Comparison of ENCODE assay signal across 10 cellular contexts in genomic region chr18:3401669-3402620, GRCh38. TPM values are rescaled to one million over a fixed set of nuclear protein-coding genes. Genes with fewer than 3 reads are reported as not detected.
DNase-seq lines count a peak whose midpoint lies in the region; ATAC-seq, FAIRE-seq and TF ChIP-seq lines count a peak whose summit lies in the region.
"Had no signal": no experiment of that assay in that cellular context is flagged by ENCODE, and none has a peak within 500 bp of the region (broad histone marks: within the 10 kb centered on the region; RNA-seq: fewer than 3 reads in every experiment).

No MANE protein-coding gene starts in this region.

- H3K27ac ChIP-seq in PC-3 (ENCODE audit: low read length) (no peak overlapping the region), psoas muscle (no peak overlapping the region)

- no peaks in the 10 kb centered on the region for H3K9me2 ChIP-seq in PC-3 (replicated peaks; ENCODE audit: low read length)

- CTCF ChIA-PET in PC-3 (lab: Charles Lee), result no interaction called here

- no peaks in the 10 kb centered on the region for H3K79me2 ChIP-seq in PC-3 (ENCODE audit: low read length)

- no peak overlapping the region for H3K4me3 ChIP-seq in PC-3 (ENCODE audit: low read length)
- H3K4me3 ChIP-seq in psoas muscle, result no peak overlapping the region

- no peak overlapping the region for H3K4me2 ChIP-seq in PC-3 (ENCODE audit: low read length)

- DNase-seq in GM12892 (ENCODE audit: insufficient read length), result peak; percentile 22
- DNase-seq in PC-3, result no peak
- DNase-seq in stimulated activated CD4-positive, alpha-beta T cell treated with anti-CD3 and anti-CD28 coated beads, Interleukin-4, amount 100 ng/mL, for 4 hours, result no peak
- DNase-seq in psoas muscle, result no peak
- no peak for DNase-seq in NCI-H1417 (lab: John Stamatoyannopoulos, UW)
- DNase-seq in NCI-H128 (lab: John Stamatoyannopoulos, UW; ENCODE audit: unreplicated experiment), result no peak
- DNase-seq: activated CD8-positive, alpha-beta memory T cell treated with anti-CD3 and anti-CD28 coated beads, Interleukin-2, amount 50 U/mL, for 48 hours; NCI-H1930 had no signal

- H3K27me3 ChIP-seq in PC-3 (ENCODE audit: low read length) (no peaks in the 10 kb centered on the region), psoas muscle (ENCODE audit: insufficient read depth in 3 of 3, low read length in 2 of 3) (no peaks in the 10 kb centered on the region)

- H3K9ac ChIP-seq in PC-3 (ENCODE audit: low read length), result no peak overlapping the region

- intact Hi-C loops in PC-3 (cut with micrococcal nuclease) (no loop called here), psoas muscle (cut with DNase I) (no loop called here)

- H3K36me3 ChIP-seq in PC-3 (ENCODE audit: low read depth, low read length) (no peaks in the 10 kb centered on the region), psoas muscle (ENCODE audit: insufficient read depth in 1 of 2, low read depth in 1 of 2) (no peaks in the 10 kb centered on the region)

- H4K20me1 ChIP-seq in PC-3 (ENCODE audit: low read length), result no peaks in the 10 kb centered on the region

- BruUV-seq in PC-3 (replicated peaks; lab: Mats Ljungman, UMichigan), result no TSS peak

- ATAC-seq in GM19467 (IDR thresholded peaks at IDR 0.05; ENCODE audit: unreplicated experiment) (peak; percentile 87), HG03045 (IDR thresholded peaks at IDR 0.05; ENCODE audit: unreplicated experiment) (peak; percentile 89), PC-3 (peak; percentile 60), psoas muscle (no peak)

- WGBS in psoas muscle, 3 donors, result 72 to 79% (median 77%) methylated on average over 5 of the region's 5 CpGs

- FAIRE-seq in GM12892 (lab: Jason Lieb, UNC), result no peak

- H3K9me3 ChIP-seq in PC-3 (ENCODE audit: low read length) (no peaks in the 10 kb centered on the region), psoas muscle (peaks cover 4% of the 10 kb centered on the region)

- POLR2A ChIA-PET in PC-3 (lab: Charles Lee; ENCODE audit: unreplicated experiment), result no interaction called here

- no peak for TF ChIP-seq POLR2A in GM12892 (IDR thresholded peaks at IDR 0.05; ENCODE audit: low read depth, low read length)

- H3K4me1 ChIP-seq in PC-3 (ENCODE audit: insufficient read depth, low read length) (peaks cover 9% of the 10 kb centered on the region), psoas muscle (no peaks in the 10 kb centered on the region)

- TF ChIP-seq CTCF in PC-3 (conservative IDR thresholded peaks at IDR 0.05; ENCODE audit: low read depth, low read length) (no peak), psoas muscle (IDR thresholded peaks at IDR 0.05) (no peak)

- no peak overlapping the region for H2AFZ ChIP-seq in PC-3 (ENCODE audit: low read length)

- H3F3A ChIP-seq in PC-3 (ENCODE audit: low read length, unreplicated experiment), result no peaks in the 10 kb centered on the region

RNA-seq across cellular contexts. Expression of gene TGIF1, which starts 48.0 kb away (rescaled TPM):
- polyA plus RNA-seq in GM12892 (2012; ENCODE audit: missing spikeins), result 0.53 TPM
- total RNA-seq in PC-3 (2014; rRNA removed), result 101 and 114 TPM in 2 replicates
- 10 to 100 TPM; 18.2 to 81.2 (median 61.5) TPM for total RNA-seq in psoas muscle
- 100 to 1,000 TPM in 1 of 3 donors, 10 to 100 TPM in 2; 18.7 to 200 (median 22.5) TPM for polyA plus RNA-seq in psoas muscle

Comparison
In these comparisons a context has a peak if more than half of its experiments do, and no peak if none do; other contexts are left out.
1. ATAC-seq: peak in GM19467 (single experiment), HG03045 (single experiment) and PC-3 (single experiment); none in psoas muscle (0 of 4).